In the genomic region with DNA sequence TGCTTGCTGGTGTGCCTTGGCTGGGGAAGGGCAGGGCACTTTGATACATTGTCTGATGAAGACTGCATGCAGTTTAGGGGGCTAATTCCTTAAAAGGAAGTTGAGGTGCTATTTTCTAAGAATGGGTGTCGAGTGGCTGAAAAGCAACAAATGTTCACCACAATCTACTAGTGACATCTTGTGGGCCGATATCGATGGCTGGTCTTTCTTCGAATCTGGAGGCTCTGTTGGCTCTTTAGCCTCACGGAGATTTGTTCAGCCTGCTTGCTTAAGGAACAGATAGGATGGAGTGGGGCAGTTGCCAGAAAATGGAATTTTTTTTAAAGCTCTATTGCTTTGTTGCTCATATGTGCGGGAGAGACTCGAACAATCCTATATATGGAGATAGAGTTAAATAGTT, we compare ENCODE assay signal across 19 cellular contexts.
DNase-seq lines count a peak whose midpoint lies in the region; TF ChIP-seq lines count a peak whose summit lies in the region.
"Had no signal": no experiment of that assay in that cellular context is flagged by ENCODE, and none has a peak within 500 bp of the region (broad histone marks: within the 10 kb centered on the region; RNA-seq: fewer than 3 reads in every experiment).

No MANE protein-coding gene starts in this region.

- POLR2A ChIA-PET in A673 (lab: Charles Lee; ENCODE audit: low non-redundant PET), result interaction anchor here (0.6 kb wide), 2 partner anchors 14 to 43 kb away, joined by 5 to 6 read pairs; no protein-coding TSS in a partner anchor

- no peak overlapping the region for H4K5ac ChIP-seq in mesendoderm (ENCODE audit: low read length)

- peaks cover 44% of the 10 kb centered on the region for H3K36me3 Mint-ChIP-seq in brain

- H3K36me3 ChIP-seq in A673 (ENCODE audit: insufficient read depth, low read length, poor library complexity, severe bottlenecking), result no peaks in the 10 kb centered on the region
- peaks cover under 1% of the 10 kb centered on the region for H3K36me3 ChIP-seq in mesendoderm (ENCODE audit: control insufficient read depth, insufficient read depth, low read length)
- H3K36me3 ChIP-seq: MG63, right atrium auricular region had no signal

- H2BK120ac ChIP-seq in mesendoderm (ENCODE audit: low read depth, low read length), result no peak overlapping the region

- no CpG with 5 or more reads among the region's 7 CpGs for WGBS in mesendoderm (ENCODE audit: extremely low coverage, insufficient coverage, low lambda C conversion rate)

- no peak overlapping the region for H3K23ac ChIP-seq in mesendoderm (ENCODE audit: low read length)

- CTCF ChIA-PET in A673 (lab: Charles Lee), result no interaction called here

- H3K4me3 ChIP-seq in A673 (ENCODE audit: low read depth, low read length, poor library complexity, severe bottlenecking), result no peak overlapping the region
- no peak overlapping the region for H3K4me3 ChIP-seq in mesendoderm (ENCODE audit: low read length)
- H3K4me3 ChIP-seq: GM12878, lung, MG63, right atrium auricular region had no signal

- H3K9me3 Mint-ChIP-seq in brain, result no peaks in the 10 kb centered on the region
- H3K9me3 Mint-ChIP-seq: activated T-helper 17 cell treated with anti-CD3 and anti-CD28 coated beads, Interleukin-2, amount 50 U/mL, for 72 hours; naive thymus-derived CD8-positive, alpha-beta T cell had no signal

- H2BK15ac ChIP-seq in mesendoderm (replicated peaks; ENCODE audit: low read depth), result no peak overlapping the region

- DNase-seq in A673 (ENCODE audit: low spot score) (no peak), HT-29 (ENCODE audit: low spot score) (peak; percentile 16), mesendoderm (peak; percentile 13), HuH-7 (ENCODE audit: low spot score) (no peak), kidney tubule cell (ENCODE audit: low spot score) (no peak)
- no peak for DNase-seq in stimulated activated naive CD4-positive, alpha-beta T cell treated with Interleukin-2 at 50 U/mL for 16 hours (lab: John Stamatoyannopoulos, UW)
- no peak for DNase-seq in stimulated activated CD4-positive, alpha-beta T cell treated with anti-CD3 and anti-CD28 coated beads, Interleukin-12 subunit alpha, Interleukin-12 subunit beta, amount 100 ng/mL, for 4 hours
- DNase-seq: activated CD4-positive, CD25-positive, alpha-beta regulatory T cell; activated CD8-positive, alpha-beta memory T cell treated with anti-CD3 and anti-CD28 coated beads for 24 hours; amniotic stem cell; MG63; naive thymus-derived CD8-positive, alpha-beta T cell; NCI-H2081; NCI-H69 had no signal

- H3K27me3 ChIP-seq in A673 (replicated peaks; ENCODE audit: insufficient read depth, low read depth, low read length, poor library complexity) (no peaks in the 10 kb centered on the region), mesendoderm (ENCODE audit: insufficient read depth, low read length, poor library complexity) (no peaks in the 10 kb centered on the region)
- H3K27me3 ChIP-seq: MG63, right atrium auricular region had no signal

- H2BK5ac ChIP-seq in mesendoderm (ENCODE audit: low read length), result no peak overlapping the region

- H3K4me1 ChIP-seq in A673 (ENCODE audit: insufficient read depth, low read length, poor library complexity, severe bottlenecking) (no peaks in the 10 kb centered on the region), mesendoderm (ENCODE audit: control insufficient read depth, low read depth, low read length) (peaks cover 2% of the 10 kb centered on the region)
- H3K4me1 ChIP-seq: right atrium auricular region had no signal

- no peak overlapping the region for H3K4ac ChIP-seq in mesendoderm (ENCODE audit: low read depth, low read length)

- intact Hi-C loops in A673 (cut with micrococcal nuclease; ENCODE audit: unreplicated experiment), result no loop called here

- no peaks in the 10 kb centered on the region for H3K27me3 Mint-ChIP-seq in brain
- H3K27me3 Mint-ChIP-seq: activated T-helper 17 cell treated with anti-CD3 and anti-CD28 coated beads, Interleukin-2, amount 50 U/mL, for 72 hours had no signal

- no peaks in the 10 kb centered on the region for H3K9me3 ChIP-seq in A673 (ENCODE audit: low read depth, low read length, poor library complexity, severe bottlenecking)
- H3K9me3 ChIP-seq: MG63, right atrium auricular region had no signal

- H2AK5ac ChIP-seq in mesendoderm (ENCODE audit: low read length), result no peak overlapping the region

- H3K27ac Mint-ChIP-seq in brain, result peak overlapping the region; percentile 68 to 92 (median 90)
- H3K27ac Mint-ChIP-seq: activated T-helper 17 cell treated with anti-CD3 and anti-CD28 coated beads, Interleukin-2, amount 50 U/mL, for 72 hours had no signal

- H3K9ac ChIP-seq in mesendoderm (ENCODE audit: low read length), result no peak overlapping the region

- H3K4me1 Mint-ChIP-seq in brain, result peaks cover 79% of the 10 kb centered on the region

- no peak overlapping the region for H3K18ac ChIP-seq in mesendoderm (ENCODE audit: low read length)

- TF ChIP-seq CTCF in A673 (conservative IDR thresholded peaks at IDR 0.05; ENCODE audit: low read depth, low read length), result 0 out of 2 replicates have a peak, but pooled peaks have one; percentile 19
- no peak for TF ChIP-seq CTCF in brain (conservative IDR thresholded peaks at IDR 0.05)

- H3K4me2 ChIP-seq in mesendoderm (ENCODE audit: low read length), result no peak overlapping the region

- no peaks in the 10 kb centered on the region for H3K79me1 ChIP-seq in mesendoderm (ENCODE audit: low read length)

- no peak overlapping the region for H3K56ac ChIP-seq in mesendoderm (ENCODE audit: low read length)

- no TSS peak for BruUV-seq in A673 (replicated peaks; lab: Mats Ljungman, UMichigan)

- H3K4me3 Mint-ChIP-seq in brain, result peak overlapping the region in 4 of 5 experiments; percentile 25 to 70 (median 52)
- H3K4me3 Mint-ChIP-seq: activated T-helper 17 cell treated with anti-CD3 and anti-CD28 coated beads, Interleukin-2, amount 50 U/mL, for 72 hours; naive thymus-derived CD8-positive, alpha-beta T cell had no signal

- H4K8ac ChIP-seq in mesendoderm (ENCODE audit: low read depth, low read length), result no peak overlapping the region

- H3K27ac ChIP-seq in A673 (ENCODE audit: low read depth, low read length, poor library complexity, severe bottlenecking) (no peak overlapping the region), mesendoderm (ENCODE audit: low read depth, low read length) (no peak overlapping the region)
- H3K27ac ChIP-seq: right atrium auricular region had no signal

- no peaks in the 10 kb centered on the region for H3K79me2 ChIP-seq in mesendoderm (ENCODE audit: control insufficient read depth, insufficient read depth, low read length)

Comparison
In these comparisons a context has a peak if more than half of its experiments do, and no peak if none do; other contexts are left out.
1. DNase-seq: peak in HT-29 (single experiment) and mesendoderm (single experiment); none in A673 (single experiment), HuH-7 (single experiment), stimulated activated naive CD4-positive, alpha-beta T cell treated with Interleukin-2 at 50 U/mL for 16 hours (single experiment), stimulated activated CD4-positive, alpha-beta T cell treated with anti-CD3 and anti-CD28 coated beads, Interleukin-12 subunit alpha, Interleukin-12 subunit beta, amount 100 ng/mL, for 4 hours (single experiment) and kidney tubule cell (single experiment).